Comparison of ENCODE assay signal across 8 cellular contexts in genomic region chr10:73729781-73730152, GRCh38. TPM values are rescaled to one million over a fixed set of nuclear protein-coding genes. Genes with fewer than 3 reads are reported as not detected.
DNase-seq lines count a peak whose midpoint lies in the region; ATAC-seq and TF ChIP-seq lines count a peak whose summit lies in the region.
"Not testable (repeated sequence)": the region's sequence is repeated elsewhere in the genome, so short reads cannot be mapped to it uniquely, and the experiment has no call there.

No MANE protein-coding gene starts in this region.

- H3K4me1 Mint-ChIP-seq in chondrocyte (ENCODE audit: low read depth) = peaks cover 14% of the 10 kb centered on the region
- peaks cover 8 to 16% of the 10 kb centered on the region in 2 donors for H3K4me1 Mint-ChIP-seq in natural killer cell treated with Interleukin-12 subunit alpha and Interleukin-12 subunit beta and Interleukin-15 and Interleukin-18, amount 100 ng/mL, for 72 hours (ENCODE audit: low read depth in 2 of 2)

- H3K4me3 ChIP-seq in AG04449 (ENCODE audit: low read depth, low read length) = peak overlapping the region; percentile 94
- peak overlapping the region; percentile 91 for H3K4me3 ChIP-seq in HAP-1
- peak overlapping the region; percentile 94 to 96 for H3K4me3 ChIP-seq in Panc1 (ENCODE audit: low read depth in 2 of 2, low read length in 2 of 2)
- peak overlapping the region; percentile 73 to 80 for H3K4me3 ChIP-seq in right atrium auricular region

- H3K36me3 ChIP-seq in HAP-1 (replicated peaks) = peaks cover 13% of the 10 kb centered on the region
- not testable (repeated sequence) for H3K36me3 ChIP-seq in Panc1 (ENCODE audit: control insufficient read depth, insufficient read depth, low read length)
- H3K36me3 ChIP-seq in right atrium auricular region = peaks cover 29% of the 10 kb centered on the region

- H3K9me3 Mint-ChIP-seq in chondrocyte (ENCODE audit: low read depth); natural killer cell treated with Interleukin-12 subunit alpha and Interleukin-12 subunit beta and Interleukin-15 and Interleukin-18, amount 100 ng/mL, for 72 hours: not testable (repeated sequence)

- TF ChIP-seq CTCF in AG04449 (IDR thresholded peaks at IDR 0.05; ENCODE audit: insufficient read depth, low read length, missing control alignments); Panc1 (IDR thresholded peaks at IDR 0.05); chondrocyte (IDR thresholded peaks at IDR 0.05); right atrium auricular region (IDR thresholded peaks at IDR 0.05): not testable (repeated sequence)

- ATAC-seq in Panc1 = not testable (repeated sequence)
- ATAC-seq in natural killer cell treated with Interleukin-12 subunit alpha and Interleukin-12 subunit beta and Interleukin-15 and Interleukin-18, amount 100 ng/mL, for 72 hours = peak; percentile 62 to 66

- H3K27me3 ChIP-seq in HAP-1 (ENCODE audit: low read depth); Panc1 (ENCODE audit: control insufficient read depth, insufficient read depth, low read length); right atrium auricular region: not testable (repeated sequence)

- CTCF ChIA-PET in AG04449 (lab: Yijun Ruan, JAX) = interaction anchor here (1.3 to 1.5 kb wide), 2 partner anchors 200 kb away, joined by 3 to 6 read pairs; no protein-coding TSS in a partner anchor
- CTCF ChIA-PET in Panc1 (lab: Charles Lee) = not testable (repeated sequence)

- H3K4me1 ChIP-seq in HAP-1; Panc1 (ENCODE audit: control insufficient read depth, insufficient read depth, low read length): not testable (repeated sequence)
- peaks cover 0 to 47% of the 10 kb centered on the region in 2 donors for H3K4me1 ChIP-seq in right atrium auricular region

- not testable (repeated sequence) for H3K27me3 Mint-ChIP-seq in chondrocyte (ENCODE audit: low read depth); natural killer cell treated with Interleukin-12 subunit alpha and Interleukin-12 subunit beta and Interleukin-15 and Interleukin-18, amount 100 ng/mL, for 72 hours

- in situ Hi-C loops in HAP-1 (cut with MboI; ENCODE audit: low sequenced_read_pairs); Panc1 (cut with HindIII; ENCODE audit: low pct_unique_long_range_greater_than_20kb, low sequenced_read_pairs): not testable (repeated sequence)

- DNase-seq in AG04449 (ENCODE audit: low read depth, low spot score); HAP-1 (ENCODE audit: low spot score in 2 of 2); Panc1 (ENCODE audit: low read depth, low spot score); chondrocyte (ENCODE audit: low spot score); right atrium auricular region (ENCODE audit: low spot score): not testable (repeated sequence)
- peak; percentile 42 for DNase-seq in activated T-cell treated with anti-CD3 and anti-CD28 coated beads for 24 hours (ENCODE audit: low read depth)
- DNase-seq in natural killer cell treated with Interleukin-12 subunit alpha and Interleukin-12 subunit beta and Interleukin-15 and Interleukin-18, amount 100 ng/mL, for 72 hours (ENCODE audit: low spot score) = peak; percentile 69
- DNase-seq in stimulated activated CD4-positive, alpha-beta T cell treated with anti-CD3 and anti-CD28 coated beads, TNF-alpha, amount 100 ng/mL, for 4 hours (ENCODE audit: low read depth in 3 of 3) = peak in 2 of 3 experiments; percentile 12

- intact Hi-C loops in Panc1 (cut with micrococcal nuclease; ENCODE audit: unreplicated experiment) = not testable (repeated sequence)

- peak overlapping the region; percentile 99 for H3K4me3 Mint-ChIP-seq in chondrocyte (ENCODE audit: unreplicated experiment)
- H3K4me3 Mint-ChIP-seq in natural killer cell treated with Interleukin-12 subunit alpha and Interleukin-12 subunit beta and Interleukin-15 and Interleukin-18, amount 100 ng/mL, for 72 hours = peak overlapping the region; percentile 93

- peaks cover 12% of the 10 kb centered on the region for H3K36me3 Mint-ChIP-seq in chondrocyte (ENCODE audit: low read depth)
- H3K36me3 Mint-ChIP-seq in natural killer cell treated with Interleukin-12 subunit alpha and Interleukin-12 subunit beta and Interleukin-15 and Interleukin-18, amount 100 ng/mL, for 72 hours = peaks cover 13% of the 10 kb centered on the region

- H3K27ac ChIP-seq in Panc1 (ENCODE audit: low read length) = peak overlapping the region; percentile 97
- H3K27ac ChIP-seq in right atrium auricular region = peak overlapping the region; percentile 86 to 92

- not testable (repeated sequence) for H3K9me3 ChIP-seq in HAP-1; Panc1 (ENCODE audit: control insufficient read depth, insufficient read depth, low read depth, low read length); right atrium auricular region

- TSS peak; percentile 87 for BruUV-seq in Panc1 (replicated peaks; lab: Mats Ljungman, UMichigan)

- H3K27ac Mint-ChIP-seq in chondrocyte (ENCODE audit: unreplicated experiment) = peak overlapping the region; percentile 99
- peak overlapping the region; percentile 92 to 95 for H3K27ac Mint-ChIP-seq in natural killer cell treated with Interleukin-12 subunit alpha and Interleukin-12 subunit beta and Interleukin-15 and Interleukin-18, amount 100 ng/mL, for 72 hours

- POLR2A ChIA-PET in AG04449 (lab: Yijun Ruan, JAX) = interaction anchor here (1.3 to 4.3 kb wide), 3 partner anchors 14 to 447 kb away, joined by 4 to 28 read pairs (median 8); partner anchors contain the start of gene SEC24C
- POLR2A ChIA-PET in Panc1 (lab: Charles Lee) = not testable (repeated sequence)

RNA-seq across cellular contexts. Expression of gene SEC24C, which starts 14.4 kb away (rescaled TPM):
- total RNA-seq in Panc1 (2021; ENCODE audit: unreplicated experiment) (113 TPM), chondrocyte (54.0 to 69.1 TPM (median 55.6 TPM) in 3 replicates), right atrium auricular region (10 to 100 TPM; 38.5 to 51.8 TPM)
- 95.8 TPM for polyA plus RNA-seq in Panc1 (2012; ENCODE audit: insufficient read length)
- total RNA-seq in natural killer cell treated with Interleukin-12 subunit alpha and Interleukin-12 subunit beta and Interleukin-15 and Interleukin-18, amount 100 ng/mL, for 72 hours = 100 to 1,000 TPM; 152 to 172 TPM

RNA-seq across cellular contexts. Expression of gene AGAP5, which starts 31.9 kb away (rescaled TPM):
- total RNA-seq in Panc1 (2021; ENCODE audit: unreplicated experiment) (6.6 TPM), chondrocyte (2.9 to 5.2 TPM (median 3.9 TPM) in 3 replicates), right atrium auricular region (1 to 10 TPM; 1.5 to 1.9 TPM)
- polyA plus RNA-seq in Panc1 (2012; ENCODE audit: insufficient read length) = 5.0 TPM
- total RNA-seq in natural killer cell treated with Interleukin-12 subunit alpha and Interleukin-12 subunit beta and Interleukin-15 and Interleukin-18, amount 100 ng/mL, for 72 hours = 10 to 100 TPM in 1 of 2 donors, 1 to 10 TPM in 1; 9.8 to 26.0 TPM

RNA-seq across cellular contexts. Expression of gene CHCHD1, which starts 52.1 kb away (rescaled TPM):
- total RNA-seq in Panc1 (2021; ENCODE audit: unreplicated experiment) (41.2 TPM), chondrocyte (14.8 to 27.5 TPM (median 17.4 TPM) in 3 replicates), right atrium auricular region (10 to 100 TPM; 28.3 to 32.7 TPM)
- 71.5 TPM for polyA plus RNA-seq in Panc1 (2012; ENCODE audit: insufficient read length)
- total RNA-seq in natural killer cell treated with Interleukin-12 subunit alpha and Interleukin-12 subunit beta and Interleukin-15 and Interleukin-18, amount 100 ng/mL, for 72 hours = 10 to 100 TPM; 18.7 to 28.5 TPM

RNA-seq across cellular contexts. Expression of gene ZSWIM8, which starts 55.6 kb away (rescaled TPM):
- total RNA-seq in Panc1 (2021; ENCODE audit: unreplicated experiment) (109 TPM), chondrocyte (102 to 124 TPM (median 117 TPM) in 3 replicates), right atrium auricular region (10 to 100 TPM; 37.6 to 63.2 TPM)
- 126 TPM for polyA plus RNA-seq in Panc1 (2012; ENCODE audit: insufficient read length)
- total RNA-seq in natural killer cell treated with Interleukin-12 subunit alpha and Interleukin-12 subunit beta and Interleukin-15 and Interleukin-18, amount 100 ng/mL, for 72 hours = 100 to 1,000 TPM; 121 to 148 TPM
